ENCODE assay signal across 18 cellular contexts in genomic region chr10:133039823-133040704, GRCh38. TPM values are rescaled to one million over a fixed set of nuclear protein-coding genes. Genes with fewer than 3 reads are reported as not detected.
DNase-seq lines count a peak whose midpoint lies in the region; ATAC-seq and TF ChIP-seq lines count a peak whose summit lies in the region.
"Had no signal": no experiment of that assay in that cellular context is flagged by ENCODE, and none has a peak within 500 bp of the region (broad histone marks: within the 10 kb centered on the region; RNA-seq: fewer than 3 reads in every experiment).

No MANE protein-coding gene starts in this region.

- TF ChIP-seq RAD21 in Ishikawa (IDR thresholded peaks at IDR 0.05; ENCODE audit: low read depth): 0 out of 2 replicates have a peak, but pooled peaks have one; percentile 4

- H3K4me3 Mint-ChIP-seq in activated T-helper 17 cell treated with anti-CD3 and anti-CD28 coated beads, Interleukin-2, amount 50 U/mL, for 72 hours: no peak overlapping the region
- H3K4me3 Mint-ChIP-seq: CD4-positive, alpha-beta memory T cell; H9 had no signal

- H3K27ac Mint-ChIP-seq in activated T-helper 17 cell treated with anti-CD3 and anti-CD28 coated beads, Interleukin-2, amount 50 U/mL, for 72 hours: no peak overlapping the region
- H3K27ac Mint-ChIP-seq: CD4-positive, alpha-beta memory T cell; H9 had no signal

- DNase-seq in NCI-H146 (lab: John Stamatoyannopoulos, UW) (peak; percentile 4), NCI-H146 treated with DMSO at 0.1 percent for 48 hours (lab: John Stamatoyannopoulos, UW; ENCODE audit: unreplicated experiment) (no peak), RPMI8226 (peak; percentile 25), left colon (peak in 1 of 2 donors; percentile 23), D341Med (ENCODE audit: low spot score) (no peak), retina (no peak)
- DNase-seq: Calu3; CD4-positive, alpha-beta memory T cell; GDM1; NCI-H1436; NCI-H2081 treated with DMSO at 0.1 percent for 48 hours; NCI-H226; NCI-H524 treated with DMSO at 0.1 percent for 48 hours; OCI-M1 had no signal

- TF ChIP-seq EP300 in Ishikawa (IDR thresholded peaks at IDR 0.05; ENCODE audit: borderline replicate concordance): no peak

- no peaks in the 10 kb centered on the region for H3K9me3 Mint-ChIP-seq in activated T-helper 17 cell treated with anti-CD3 and anti-CD28 coated beads, Interleukin-2, amount 50 U/mL, for 72 hours
- H3K9me3 Mint-ChIP-seq: CD4-positive, alpha-beta memory T cell; H9 had no signal

- no peaks in the 10 kb centered on the region for H3K36me3 Mint-ChIP-seq in activated T-helper 17 cell treated with anti-CD3 and anti-CD28 coated beads, Interleukin-2, amount 50 U/mL, for 72 hours (ENCODE audit: low read depth)
- H3K36me3 Mint-ChIP-seq: CD4-positive, alpha-beta memory T cell had no signal

- intact Hi-C loops in left colon (cut with DNase I, micrococcal nuclease): no loop called here

- H3K4me1 Mint-ChIP-seq in activated T-helper 17 cell treated with anti-CD3 and anti-CD28 coated beads, Interleukin-2, amount 50 U/mL, for 72 hours: no peaks in the 10 kb centered on the region
- H3K4me1 Mint-ChIP-seq: CD4-positive, alpha-beta memory T cell had no signal

- ATAC-seq in left colon: peak; percentile 64
- ATAC-seq in activated T-helper 17 cell treated with anti-CD3 and anti-CD28 coated beads, Interleukin-2, amount 50 U/mL, for 72 hours (replicated peaks): no peak
- ATAC-seq: GM12878 had no signal

- H3K27me3 Mint-ChIP-seq in activated T-helper 17 cell treated with anti-CD3 and anti-CD28 coated beads, Interleukin-2, amount 50 U/mL, for 72 hours: peaks cover 7% of the 10 kb centered on the region

TF ChIP-seq in Ishikawa, 13 proteins besides CTCF, POLR2A, EP300 and RAD21:
- TF ChIP-seq MAX (IDR thresholded peaks at IDR 0.05) (no peak), ZBTB7A (IDR thresholded peaks at IDR 0.05; ENCODE audit: low read depth) (no peak), TCF12 (IDR thresholded peaks at IDR 0.05; ENCODE audit: low read depth) (no peak), CEBPB (IDR thresholded peaks at IDR 0.05) (no peak), CREB1 (IDR thresholded peaks at IDR 0.05; ENCODE audit: low read depth) (no peak), TAF1 (IDR thresholded peaks at IDR 0.05; ENCODE audit: low read depth) (no peak), NFIC (IDR thresholded peaks at IDR 0.05) (no peak)

RNA-seq across cellular contexts. Expression of gene ADGRA1, which starts 47.7 kb away (rescaled TPM):
- not detected for total RNA-seq in left colon
- not detected for total RNA-seq in activated T-helper 17 cell treated with anti-CD3 and anti-CD28 coated beads, Interleukin-2, amount 50 U/mL, for 72 hours
- total RNA-seq: Calu3; CD4-positive, alpha-beta memory T cell; GM12878 had no signal

Comparison
In these comparisons a context has a peak if more than half of its experiments do, and no peak if none do; other contexts are left out.
1. DNase-seq: peak in NCI-H146 (single experiment) and RPMI8226 (single experiment); none in NCI-H146 treated with DMSO at 0.1 percent for 48 hours (single experiment), D341Med (single experiment) and retina (single experiment).